ENCODE assay signal across 12 cellular contexts in genomic region chr20:15564981-15565380, GRCh38.
DNase-seq lines count a peak whose midpoint lies in the region; ATAC-seq lines count a peak whose summit lies in the region.
"Had no signal": no experiment of that assay in that cellular context is flagged by ENCODE, and none has a peak within 500 bp of the region (broad histone marks: within the 10 kb centered on the region; RNA-seq: fewer than 3 reads in every experiment).

No MANE protein-coding gene starts in this region.

- in situ Hi-C loops in HAP-1 (cut with MboI; ENCODE audit: low sequenced_read_pairs) = no loop called here

- ATAC-seq in HG03378 (IDR thresholded peaks at IDR 0.05; ENCODE audit: unreplicated experiment) = peak; percentile 92
- peak; percentile 73 for ATAC-seq in stimulated activated naive B cell treated with anti-CD40 and anti-IgM and Interleukin-4, amounts not matched to agents 10 μg/mL and 1 μg/mL and 100 μg/mL, for 72 hours (replicated peaks)

- no peak overlapping the region for H3K4me3 Mint-ChIP-seq in stimulated activated naive B cell treated with anti-CD40 and anti-IgM and Interleukin-4, amounts not matched to agents 10 μg/mL and 1 μg/mL and 100 μg/mL, for 72 hours
- no peak overlapping the region for H3K4me3 Mint-ChIP-seq in activated naive CD4-positive, alpha-beta T cell treated with anti-CD3 and anti-CD28 coated beads for 36 hours
- no peak overlapping the region for H3K4me3 Mint-ChIP-seq in CD4-positive, alpha-beta memory T cell
- H3K4me3 Mint-ChIP-seq: T-helper 1 cell treated with Interleukin-12 subunit alpha and Interleukin-12 subunit beta and Interleukin-4 antibody, amounts not matched to agents 30 μg/mL and 1 μg/mL, for 36 hours had no signal

- H3K27ac ChIP-seq in CD4-positive, alpha-beta memory T cell (ENCODE audit: low read depth, low read length) = no peak overlapping the region
- H3K27ac ChIP-seq: suprapubic skin had no signal

- H3K36me3 Mint-ChIP-seq in stimulated activated naive B cell treated with anti-CD40 and anti-IgM and Interleukin-4, amounts not matched to agents 10 μg/mL and 1 μg/mL and 100 μg/mL, for 72 hours = no peaks in the 10 kb centered on the region
- no peaks in the 10 kb centered on the region for H3K36me3 Mint-ChIP-seq in activated naive CD4-positive, alpha-beta T cell treated with anti-CD3 and anti-CD28 coated beads for 36 hours (ENCODE audit: low read depth)
- H3K36me3 Mint-ChIP-seq in CD4-positive, alpha-beta memory T cell = no peaks in the 10 kb centered on the region

- peaks cover 0 to 3% of the 10 kb centered on the region in 2 donors for H3K27me3 Mint-ChIP-seq in stimulated activated naive B cell treated with anti-CD40 and anti-IgM and Interleukin-4, amounts not matched to agents 10 μg/mL and 1 μg/mL and 100 μg/mL, for 72 hours
- no peaks in the 10 kb centered on the region for H3K27me3 Mint-ChIP-seq in activated naive CD4-positive, alpha-beta T cell treated with anti-CD3 and anti-CD28 coated beads for 36 hours (ENCODE audit: low read depth)
- no peaks in the 10 kb centered on the region for H3K27me3 Mint-ChIP-seq in CD4-positive, alpha-beta memory T cell

- H3K9me3 ChIP-seq in HAP-1 = no peaks in the 10 kb centered on the region
- no peaks in the 10 kb centered on the region for H3K9me3 ChIP-seq in CD4-positive, alpha-beta memory T cell (ENCODE audit: control insufficient read depth in 1 of 2, low read length in 2 of 2)
- H3K9me3 ChIP-seq: suprapubic skin had no signal

- H3K9me3 Mint-ChIP-seq in stimulated activated naive B cell treated with anti-CD40 and anti-IgM and Interleukin-4, amounts not matched to agents 10 μg/mL and 1 μg/mL and 100 μg/mL, for 72 hours = no peaks in the 10 kb centered on the region
- H3K9me3 Mint-ChIP-seq in activated naive CD4-positive, alpha-beta T cell treated with anti-CD3 and anti-CD28 coated beads for 36 hours = peaks cover 6% of the 10 kb centered on the region
- peaks cover 0 to 9% (median 4%) of the 10 kb centered on the region in 8 donors for H3K9me3 Mint-ChIP-seq in CD4-positive, alpha-beta memory T cell

- intact Hi-C loops in activated naive CD4-positive, alpha-beta T cell treated with anti-CD3 and anti-CD28 coated beads for 36 hours (cut with micrococcal nuclease) = no loop called here
- intact Hi-C loops in CD4-positive, alpha-beta memory T cell (cut with micrococcal nuclease) = no loop called here

- H3K36me3 ChIP-seq in HAP-1 (replicated peaks) = no peaks in the 10 kb centered on the region
- no peaks in the 10 kb centered on the region for H3K36me3 ChIP-seq in CD4-positive, alpha-beta memory T cell (ENCODE audit: insufficient read depth, low read length)
- H3K36me3 ChIP-seq: suprapubic skin had no signal

- DNase-seq in GM19238 (ENCODE audit: insufficient read length, low spot score) (peak; percentile 11), HAP-1 (ENCODE audit: low spot score in 2 of 2) (peak; percentile 61 to 75), AG20443 (ENCODE audit: low spot score) (no peak)
- no peak for DNase-seq in stimulated activated naive B cell treated with anti-CD40 and anti-IgM and Interleukin-4, amounts not matched to agents 10 μg/mL and 1 μg/mL and 100 μg/mL, for 72 hours
- DNase-seq in activated naive CD4-positive, alpha-beta T cell treated with anti-CD3 and anti-CD28 coated beads for 36 hours = no peak
- DNase-seq in CD4-positive, alpha-beta memory T cell = no peak
- DNase-seq: amniotic stem cell; effector memory CD4-positive, alpha-beta T cell; NCI-H1048 had no signal

- H3K27ac Mint-ChIP-seq in stimulated activated naive B cell treated with anti-CD40 and anti-IgM and Interleukin-4, amounts not matched to agents 10 μg/mL and 1 μg/mL and 100 μg/mL, for 72 hours = no peak overlapping the region
- no peak overlapping the region for H3K27ac Mint-ChIP-seq in activated naive CD4-positive, alpha-beta T cell treated with anti-CD3 and anti-CD28 coated beads for 36 hours
- H3K27ac Mint-ChIP-seq in CD4-positive, alpha-beta memory T cell = no peak overlapping the region
- H3K27ac Mint-ChIP-seq: T-helper 1 cell treated with Interleukin-12 subunit alpha and Interleukin-12 subunit beta and Interleukin-4 antibody, amounts not matched to agents 30 μg/mL and 1 μg/mL, for 36 hours had no signal

- peaks cover 46% of the 10 kb centered on the region for H3K4me1 ChIP-seq in HAP-1
- H3K4me1 ChIP-seq in CD4-positive, alpha-beta memory T cell (ENCODE audit: insufficient read depth, low read length) = no peaks in the 10 kb centered on the region
- H3K4me1 ChIP-seq: suprapubic skin had no signal

- H3K4me1 Mint-ChIP-seq in stimulated activated naive B cell treated with anti-CD40 and anti-IgM and Interleukin-4, amounts not matched to agents 10 μg/mL and 1 μg/mL and 100 μg/mL, for 72 hours = peaks cover 0 to 2% of the 10 kb centered on the region in 2 donors
- H3K4me1 Mint-ChIP-seq in activated naive CD4-positive, alpha-beta T cell treated with anti-CD3 and anti-CD28 coated beads for 36 hours (ENCODE audit: low read depth) = no peaks in the 10 kb centered on the region
- H3K4me1 Mint-ChIP-seq in CD4-positive, alpha-beta memory T cell = no peaks in the 10 kb centered on the region

- no peaks in the 10 kb centered on the region for H3K27me3 ChIP-seq in HAP-1 (ENCODE audit: low read depth)
- H3K27me3 ChIP-seq in CD4-positive, alpha-beta memory T cell (ENCODE audit: insufficient read depth, low read length) = no peaks in the 10 kb centered on the region
- H3K27me3 ChIP-seq: suprapubic skin had no signal

- POLR2A ChIA-PET in CD4-positive, alpha-beta memory T cell (lab: Charles Lee; ENCODE audit: partially characterized antibody) = no interaction called here

- CTCF ChIA-PET in activated naive CD4-positive, alpha-beta T cell treated with anti-CD3 and anti-CD28 coated beads for 36 hours (lab: Charles Lee) = no interaction called here
- CTCF ChIA-PET in CD4-positive, alpha-beta memory T cell (lab: Charles Lee; ENCODE audit: partially characterized antibody) = no interaction called here

- no peak overlapping the region for H3K4me3 ChIP-seq in HAP-1
- no peak overlapping the region for H3K4me3 ChIP-seq in CD4-positive, alpha-beta memory T cell (ENCODE audit: low read length in 2 of 2)
- H3K4me3 ChIP-seq: suprapubic skin had no signal

Comparison
In these comparisons a context has a peak if more than half of its experiments do, and no peak if none do; other contexts are left out.
1. DNase-seq: peak in GM19238 (single experiment) and HAP-1 (2 of 2); none in stimulated activated naive B cell treated with anti-CD40 and anti-IgM and Interleukin-4, amounts not matched to agents 10 μg/mL and 1 μg/mL and 100 μg/mL, for 72 hours (single experiment), activated naive CD4-positive, alpha-beta T cell treated with anti-CD3 and anti-CD28 coated beads for 36 hours (single experiment), CD4-positive, alpha-beta memory T cell (0 of 5) and AG20443 (single experiment).